ENCODE assay signal across 21 cellular contexts in genomic region chr17:9125722-9126121, GRCh38.
"Had no signal": no experiment of that assay in that cellular context is flagged by ENCODE, and none has a peak within 500 bp of the region (broad histone marks: within the 10 kb centered on the region; RNA-seq: fewer than 3 reads in every experiment).

No MANE protein-coding gene starts in this region.

- H3K27ac ChIP-seq: KMS-11, RWPE1 had no signal

- H3K4me3 Mint-ChIP-seq: IgD-negative memory B cell had no signal

- H3K9ac ChIP-seq: KMS-11 had no signal

- DNase-seq: Kasumi-1, MM.1S, NCI-H1092 treated with DMSO at 0.1 percent for 48 hours, NCI-H1436, NCI-H187, NCI-H2029, NCI-H2081 treated with DMSO at 0.1 percent for 48 hours, NCI-H2171, NCI-H226, NCI-H446, NCI-H510A, NCI-H524 treated with DMSO at 0.1 percent for 48 hours, NCI-H69, NCI-H774, SHP77, SW 1271 had no signal

- H3K27ac Mint-ChIP-seq: IgD-negative memory B cell had no signal

- H3K4me3 ChIP-seq: K562 had no signal

- ATAC-seq: K562, Panc1 had no signal

- H3K4me2 ChIP-seq: KMS-11 had no signal

- FAIRE-seq: K562 had no signal
